8 cellular contexts compared by ENCODE assay signal in genomic region chr15:30990036-30990435, GRCh38. TPM values are rescaled to one million over a fixed set of nuclear protein-coding genes. Genes with fewer than 3 reads are reported as not detected.
DNase-seq lines count a peak whose midpoint lies in the region; ATAC-seq and TF ChIP-seq lines count a peak whose summit lies in the region.

No MANE protein-coding gene starts in this region.

- no peaks in the 10 kb centered on the region for H3K4me1 ChIP-seq in NT2/D1 (ENCODE audit: insufficient read depth, insufficient read length)
- H3K4me1 ChIP-seq in neural progenitor cell = peaks cover 10% of the 10 kb centered on the region

- H3K9ac ChIP-seq in NT2/D1 (ENCODE audit: insufficient read length, low read depth) (peak overlapping the region; percentile 32), neural progenitor cell (no peak overlapping the region)

- peaks cover 5% of the 10 kb centered on the region for H4K20me1 ChIP-seq in neural progenitor cell (ENCODE audit: low read depth)

- ATAC-seq in GM21367 (IDR thresholded peaks at IDR 0.05; ENCODE audit: unreplicated experiment) (no peak), GM18511 (IDR thresholded peaks at IDR 0.05; ENCODE audit: unreplicated experiment) (no peak), GM21390 (IDR thresholded peaks at IDR 0.05; ENCODE audit: unreplicated experiment) (no peak)

- H3K27me3 Mint-ChIP-seq in neural progenitor cell (ENCODE audit: insufficient read depth, low read depth) = no peaks in the 10 kb centered on the region

- peaks cover 25% of the 10 kb centered on the region for H3F3A ChIP-seq in neural progenitor cell (ENCODE audit: low read depth)

- DNase-seq in D341Med (ENCODE audit: low spot score) (peak; percentile 36), NT2/D1 (ENCODE audit: low read depth, low spot score) (no peak), dermis blood vessel endothelial cell (peak; percentile 52), neural progenitor cell (ENCODE audit: low spot score) (no peak), NCI-H146 (lab: John Stamatoyannopoulos, UW) (no peak)

- no peaks in the 10 kb centered on the region for H3K27me3 ChIP-seq in NT2/D1 (ENCODE audit: insufficient read depth, insufficient read length)
- peaks cover 4% of the 10 kb centered on the region for H3K27me3 ChIP-seq in neural progenitor cell

- H3K36me3 ChIP-seq in NT2/D1 (ENCODE audit: insufficient read depth, insufficient read length, low read length) (peaks cover 17% of the 10 kb centered on the region), neural progenitor cell (no peaks in the 10 kb centered on the region)

- no peak overlapping the region for H3K27ac Mint-ChIP-seq in neural progenitor cell

- peak overlapping the region; percentile 98 for H3K4me3 Mint-ChIP-seq in neural progenitor cell

- H3K79me2 ChIP-seq in neural progenitor cell (ENCODE audit: low read depth) = peaks cover 10% of the 10 kb centered on the region

- H3K4me3 ChIP-seq in NT2/D1 (ENCODE audit: insufficient read length, low read depth) (peak overlapping the region; percentile 3), neural progenitor cell (peak overlapping the region; percentile 97)

- H3K36me3 Mint-ChIP-seq in neural progenitor cell = peaks cover 3% of the 10 kb centered on the region

- no peak overlapping the region for H2AFZ ChIP-seq in neural progenitor cell (replicated peaks)

- H3K9me3 ChIP-seq in NT2/D1 (ENCODE audit: insufficient read depth, low read length) (no peaks in the 10 kb centered on the region), neural progenitor cell (ENCODE audit: low read depth) (no peaks in the 10 kb centered on the region)

- no peak overlapping the region for H3K27ac ChIP-seq in neural progenitor cell

- H3K4me2 ChIP-seq in neural progenitor cell = peak overlapping the region; percentile 79

- peaks cover 14% of the 10 kb centered on the region for H3K4me1 Mint-ChIP-seq in neural progenitor cell

- H3K9me3 Mint-ChIP-seq in neural progenitor cell = no peaks in the 10 kb centered on the region

- TF ChIP-seq CTCF in neural progenitor cell (IDR thresholded peaks at IDR 0.05) = no peak

RNA-seq across cellular contexts. Expression of gene MTMR10, which starts 1.4 kb away (rescaled TPM):
- total RNA-seq in dermis blood vessel endothelial cell = 76.1 and 109 TPM in 2 replicates
- total RNA-seq in neural progenitor cell (ENCODE audit: low replicate concordance) = 8.8 and 18.7 TPM in 2 replicates

Comparison
In these comparisons a context has a peak if more than half of its experiments do, and no peak if none do; other contexts are left out.
1. DNase-seq: peak in D341Med (single experiment) and dermis blood vessel endothelial cell (single experiment); none in NT2/D1 (single experiment), neural progenitor cell (single experiment) and NCI-H146 (single experiment).